In the genomic region with DNA sequence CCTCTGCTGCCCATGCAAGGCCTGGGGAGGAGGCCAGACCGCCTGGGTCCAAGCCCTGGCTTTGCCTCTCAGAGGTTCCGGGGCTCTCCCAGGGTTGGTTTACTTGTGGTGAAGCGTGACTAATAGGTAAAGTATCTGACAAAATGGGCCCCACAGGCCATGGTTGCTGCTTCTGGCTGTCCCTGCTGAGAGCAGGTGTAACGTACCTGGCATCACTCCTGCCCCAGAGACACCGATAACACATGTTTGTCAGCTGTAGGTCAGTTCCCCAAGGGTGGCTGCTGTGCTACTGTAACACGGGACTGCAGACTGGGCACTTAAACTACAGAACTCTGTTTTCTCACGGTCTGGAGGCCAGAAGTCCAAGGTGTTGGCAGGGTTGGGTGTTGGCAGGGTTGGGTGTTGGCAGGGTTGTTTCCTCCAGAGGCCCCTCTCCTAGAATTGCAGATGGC, we compare ENCODE assay signal across 1 cellular context.
A peak's percentile ranks its signal among the peaks of the same experiment; 100 is the strongest.
TF ChIP-seq lines count a peak whose summit lies in the region.

No MANE protein-coding gene starts in this region.

TF ChIP-seq in GM12878, 131 proteins besides CTCF, POLR2A, EP300 and RAD21 (continued from another document):
- TF ChIP-seq, protein P1, sequence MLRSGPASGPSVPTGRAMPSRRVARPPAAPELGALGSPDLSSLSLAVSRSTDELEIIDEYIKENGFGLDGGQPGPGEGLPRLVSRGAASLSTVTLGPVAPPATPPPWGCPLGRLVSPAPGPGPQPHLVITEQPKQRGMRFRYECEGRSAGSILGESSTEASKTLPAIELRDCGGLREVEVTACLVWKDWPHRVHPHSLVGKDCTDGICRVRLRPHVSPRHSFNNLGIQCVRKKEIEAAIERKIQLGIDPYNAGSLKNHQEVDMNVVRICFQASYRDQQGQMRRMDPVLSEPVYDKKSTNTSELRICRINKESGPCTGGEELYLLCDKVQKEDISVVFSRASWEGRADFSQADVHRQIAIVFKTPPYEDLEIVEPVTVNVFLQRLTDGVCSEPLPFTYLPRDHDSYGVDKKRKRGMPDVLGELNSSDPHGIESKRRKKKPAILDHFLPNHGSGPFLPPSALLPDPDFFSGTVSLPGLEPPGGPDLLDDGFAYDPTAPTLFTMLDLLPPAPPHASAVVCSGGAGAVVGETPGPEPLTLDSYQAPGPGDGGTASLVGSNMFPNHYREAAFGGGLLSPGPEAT (IDR thresholded peaks at IDR 0.05; ENCODE audit: low read depth), result 0 out of 2 replicates have a peak, but pooled peaks have one; percentile 18
- TF ChIP-seq RB1 (IDR thresholded peaks at IDR 0.05; ENCODE audit: borderline replicate concordance) (no peak), JUND (IDR thresholded peaks at IDR 0.05; ENCODE audit: low read depth, low read length) (no peak), MXI1 (IDR thresholded peaks at IDR 0.05; ENCODE audit: low read depth, low read length) (no peak), MTA2 (IDR thresholded peaks at IDR 0.05; ENCODE audit: low read depth) (peak; percentile 60; the same call in 1 of the 2 replicates), IKZF2 (IDR thresholded peaks at IDR 0.05) (peak; percentile 20 to 35; a peak in 2 of 4 replicates), BACH1 (IDR thresholded peaks at IDR 0.05; ENCODE audit: borderline replicate concordance) (0 out of 2 replicates have a peak, but pooled peaks have one; percentile 8), IKZF1 (conservative IDR thresholded peaks at IDR 0.05) (0 out of 2 replicates have a peak, but pooled peaks have one; percentile 16), NR2C2 (IDR thresholded peaks at IDR 0.05; ENCODE audit: borderline replicate concordance, control insufficient read depth, insufficient read length, low read depth) (no peak), RUNX3 (IDR thresholded peaks at IDR 0.05; ENCODE audit: low read length) (peak; percentile 66), BHLHE40 (IDR thresholded peaks at IDR 0.05; ENCODE audit: borderline replicate concordance in 1 of 2, low read depth in 2 of 2, low read length in 1 of 2) (peak; percentile 24 to 69; a peak in 2 of 4 replicates), NBN (IDR thresholded peaks at IDR 0.05) (0 out of 2 replicates have a peak, but pooled peaks have one; percentile 54), SMC3 (IDR thresholded peaks at IDR 0.05; ENCODE audit: borderline replicate concordance, low read length) (no peak), CHD4 (IDR thresholded peaks at IDR 0.05) (no peak), POU2F2 (IDR thresholded peaks at IDR 0.05; ENCODE audit: borderline replicate concordance, low read depth, low read length) (no peak), PAX5 (IDR thresholded peaks at IDR 0.05; ENCODE audit: borderline replicate concordance, low read depth, low read length) (peak; percentile 100)
- TF ChIP-seq, protein P2, sequence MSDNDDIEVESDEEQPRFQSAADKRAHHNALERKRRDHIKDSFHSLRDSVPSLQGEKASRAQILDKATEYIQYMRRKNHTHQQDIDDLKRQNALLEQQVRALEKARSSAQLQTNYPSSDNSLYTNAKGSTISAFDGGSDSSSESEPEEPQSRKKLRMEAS (IDR thresholded peaks at IDR 0.05; ENCODE audit: low read depth, low read length), result no peak
- TF ChIP-seq, protein P3, sequence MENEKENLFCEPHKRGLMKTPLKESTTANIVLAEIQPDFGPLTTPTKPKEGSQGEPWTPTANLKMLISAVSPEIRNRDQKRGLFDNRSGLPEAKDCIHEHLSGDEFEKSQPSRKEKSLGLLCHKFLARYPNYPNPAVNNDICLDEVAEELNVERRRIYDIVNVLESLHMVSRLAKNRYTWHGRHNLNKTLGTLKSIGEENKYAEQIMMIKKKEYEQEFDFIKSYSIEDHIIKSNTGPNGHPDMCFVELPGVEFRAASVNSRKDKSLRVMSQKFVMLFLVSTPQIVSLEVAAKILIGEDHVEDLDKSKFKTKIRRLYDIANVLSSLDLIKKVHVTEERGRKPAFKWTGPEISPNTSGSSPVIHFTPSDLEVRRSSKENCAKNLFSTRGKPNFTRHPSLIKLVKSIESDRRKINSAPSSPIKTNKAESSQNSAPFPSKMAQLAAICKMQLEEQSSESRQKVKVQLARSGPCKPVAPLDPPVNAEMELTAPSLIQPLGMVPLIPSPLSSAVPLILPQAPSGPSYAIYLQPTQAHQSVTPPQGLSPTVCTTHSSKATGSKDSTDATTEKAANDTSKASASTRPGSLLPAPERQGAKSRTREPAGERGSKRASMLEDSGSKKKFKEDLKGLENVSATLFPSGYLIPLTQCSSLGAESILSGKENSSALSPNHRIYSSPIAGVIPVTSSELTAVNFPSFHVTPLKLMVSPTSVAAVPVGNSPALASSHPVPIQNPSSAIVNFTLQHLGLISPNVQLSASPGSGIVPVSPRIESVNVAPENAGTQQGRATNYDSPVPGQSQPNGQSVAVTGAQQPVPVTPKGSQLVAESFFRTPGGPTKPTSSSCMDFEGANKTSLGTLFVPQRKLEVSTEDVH (IDR thresholded peaks at IDR 0.05; ENCODE audit: low read depth, partially characterized antibody), result no peak
